22 cellular contexts compared by ENCODE assay signal in the genomic region with DNA sequence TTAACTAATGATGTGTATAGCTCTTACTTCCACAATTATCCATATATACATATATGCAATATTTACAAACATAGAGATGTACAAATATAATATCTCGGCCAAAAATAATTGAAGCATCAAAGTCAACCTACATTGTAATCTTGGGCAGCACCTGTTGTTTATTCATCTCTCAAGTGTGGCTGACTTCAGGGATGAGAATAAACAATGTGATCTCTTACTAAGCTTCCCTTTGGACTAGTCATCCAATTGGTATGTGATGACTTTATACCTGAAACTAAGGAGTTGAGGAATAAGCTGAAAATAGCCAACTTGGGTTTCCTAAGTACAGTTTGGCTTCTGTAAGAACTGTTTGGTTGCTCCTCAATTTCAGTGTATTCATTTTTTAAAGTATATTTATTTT.
DNase-seq lines count a peak whose midpoint lies in the region; ATAC-seq and TF ChIP-seq lines count a peak whose summit lies in the region.
"Had no signal": no experiment of that assay in that cellular context is flagged by ENCODE, and none has a peak within 500 bp of the region (broad histone marks: within the 10 kb centered on the region; RNA-seq: fewer than 3 reads in every experiment).

No MANE protein-coding gene starts in this region.

- peaks cover 7% of the 10 kb centered on the region for H3F3A ChIP-seq in SK-N-SH (replicated peaks; ENCODE audit: insufficient read depth)

- H2AK5ac ChIP-seq in IMR-90 (ENCODE audit: low read depth, low read length) = no peak overlapping the region

- dilution Hi-C loops in IMR-90 (cut with HindIII; ENCODE audit: low sequenced_read_pairs, unreplicated experiment) = no loop called here

- H4K20me1 ChIP-seq in IMR-90 (ENCODE audit: insufficient read depth, low read length) (no peaks in the 10 kb centered on the region), SK-N-SH (ENCODE audit: insufficient read depth) (no peaks in the 10 kb centered on the region)

- no peak overlapping the region for H3K18ac ChIP-seq in IMR-90 (ENCODE audit: low read depth, low read length)

- no peak for TF ChIP-seq RAD21 in IMR-90 (IDR thresholded peaks at IDR 0.05; ENCODE audit: low read length)
- no peak for TF ChIP-seq RAD21 in SK-N-SH (IDR thresholded peaks at IDR 0.05; ENCODE audit: low read length)

- H4K91ac ChIP-seq in IMR-90 (ENCODE audit: insufficient read depth, low read depth, low read length) = no peak overlapping the region

- H3K56ac ChIP-seq in IMR-90 (ENCODE audit: extremely low read depth, insufficient read depth, low read length) = no peak overlapping the region

- no peak overlapping the region for H2BK120ac ChIP-seq in IMR-90 (ENCODE audit: low read depth, low read length)

- no peak for TF ChIP-seq EP300 in SK-N-SH (IDR thresholded peaks at IDR 0.05; ENCODE audit: borderline replicate concordance in 1 of 2, low read depth in 1 of 2, low read length in 1 of 2)

- H3K9me3 Mint-ChIP-seq in activated naive CD8-positive, alpha-beta T cell treated with anti-CD3 and anti-CD28 coated beads, Interleukin-2, amount 50 U/mL, for 24 hours = no peaks in the 10 kb centered on the region
- H3K9me3 Mint-ChIP-seq: HFFc6, natural killer cell had no signal

- H3K27me3 ChIP-seq in IMR-90 (ENCODE audit: control insufficient read depth, insufficient read depth, low read length) = no peaks in the 10 kb centered on the region
- no peaks in the 10 kb centered on the region for H3K27me3 ChIP-seq in SK-N-SH (ENCODE audit: insufficient read depth)
- H3K27me3 ChIP-seq: MG63, suprapubic skin had no signal

- H3K9me3 ChIP-seq in IMR-90 (ENCODE audit: control insufficient read depth, insufficient read depth, low read length) (no peaks in the 10 kb centered on the region), SK-N-SH (0 out of 2 replicates have a peak, but pooled peaks cover 5% of the 10 kb centered on the region)
- H3K9me3 ChIP-seq: left ventricle myocardium inferior, MG63, prostate gland, suprapubic skin had no signal

- no peaks in the 10 kb centered on the region; the same call in 1 of the 2 replicates for H3K9me1 ChIP-seq in IMR-90 (ENCODE audit: insufficient read depth, low read length)

- no peaks in the 10 kb centered on the region for H3K79me1 ChIP-seq in IMR-90 (ENCODE audit: low read depth in 1 of 2, low read length in 2 of 2)

- CTCF ChIA-PET in IMR-90 (lab: Yijun Ruan, JAX) = interaction anchor here (0.7 kb wide), 1 partner anchor 87 kb away, joined by 3 read pairs; no protein-coding TSS in a partner anchor
- CTCF ChIA-PET in SK-N-SH (lab: Yijun Ruan, JAX) = no interaction called here

- H3K9ac ChIP-seq in IMR-90 (ENCODE audit: low read depth, low read length) (no peak overlapping the region), SK-N-SH (no peak overlapping the region)

- H2AFZ ChIP-seq in IMR-90 (replicated peaks; ENCODE audit: low read length, poor library complexity) = no peak overlapping the region
- H2AFZ ChIP-seq in SK-N-SH (ENCODE audit: low read depth) = no peak overlapping the region

- peaks cover 16% of the 10 kb centered on the region; the same call in 1 of the 2 replicates for H3K79me2 ChIP-seq in SK-N-SH (ENCODE audit: insufficient read depth)

- no peak overlapping the region for H2AK9ac ChIP-seq in IMR-90 (replicated peaks; ENCODE audit: low read depth, low read length, poor library complexity)

- TF ChIP-seq POLR2A in IMR-90 (IDR thresholded peaks at IDR 0.05; ENCODE audit: low read depth, low read length) = no peak

- ATAC-seq in IMR-90 (ENCODE audit: low read depth) (peak; percentile 72), GM19328 (IDR thresholded peaks at IDR 0.05; ENCODE audit: unreplicated experiment) (no peak), GM18867 (IDR thresholded peaks at IDR 0.05; ENCODE audit: unreplicated experiment) (no peak)
- no peak for ATAC-seq in activated naive CD8-positive, alpha-beta T cell treated with anti-CD3 and anti-CD28 coated beads, Interleukin-2, amount 50 U/mL, for 24 hours
- ATAC-seq: activated naive CD4-positive, alpha-beta T cell treated with anti-CD3 and anti-CD28 coated beads, Interleukin-2, amount 50 U/mL, for 72 hours; natural killer cell; T-helper 17 cell had no signal

- no peaks in the 10 kb centered on the region for H3K9me2 ChIP-seq in SK-N-SH

- TF ChIP-seq CTCF in IMR-90 (conservative IDR thresholded peaks at IDR 0.05; ENCODE audit: low read depth, low read length) (no peak), SK-N-SH (IDR thresholded peaks at IDR 0.05) (no peak)

- POLR2A ChIA-PET in IMR-90 (lab: Charles Lee; ENCODE audit: unreplicated experiment) = no interaction called here
- POLR2A ChIA-PET in SK-N-SH (lab: Yijun Ruan, JAX) = no interaction called here

- WGBS in IMR-90 (ENCODE audit: extremely low coverage in 2 of 2, insufficient read length in 1 of 2), 2 experiments = no CpG with 5 or more reads among the region's 1 CpG
- 72% methylated on average over 1 of the region's 1 CpG for WGBS in SK-N-SH (ENCODE audit: low lambda C conversion rate)

- H3K4me2 ChIP-seq in IMR-90 (ENCODE audit: low read depth, low read length) (no peak overlapping the region), SK-N-SH (no peak overlapping the region)

- no peak overlapping the region for H4K8ac ChIP-seq in IMR-90 (ENCODE audit: low read depth in 2 of 2, low read length in 2 of 2)

- H3K4ac ChIP-seq in IMR-90 (ENCODE audit: low read depth, low read length) = no peak overlapping the region

- no peaks in the 10 kb centered on the region for H3K4me1 Mint-ChIP-seq in activated naive CD8-positive, alpha-beta T cell treated with anti-CD3 and anti-CD28 coated beads, Interleukin-2, amount 50 U/mL, for 24 hours
- H3K4me1 Mint-ChIP-seq: T-helper 17 cell had no signal

- H4K5ac ChIP-seq in IMR-90 (ENCODE audit: low read depth, low read length) = no peak overlapping the region

- intact Hi-C loops in IMR-90 (cut with micrococcal nuclease) = no loop called here

- in situ Hi-C loops in IMR-90 (cut with MboI; ENCODE audit: low sequenced_read_pairs) = no loop called here

- H3K4me1 ChIP-seq in IMR-90 (ENCODE audit: control insufficient read depth, insufficient read depth, low read length) (no peaks in the 10 kb centered on the region), SK-N-SH (ENCODE audit: control insufficient read depth in 1 of 2, insufficient read depth in 2 of 2, low read depth in 1 of 2, low read length in 1 of 2) (peaks cover 0 to 5% of the 10 kb centered on the region in 2 experiments; a peak in 1 of 4 replicates)
- H3K4me1 ChIP-seq: left ventricle myocardium inferior, prostate gland, suprapubic skin had no signal

- no peak overlapping the region for H3K4me3 ChIP-seq in IMR-90 (ENCODE audit: insufficient read depth, low read depth, low read length)
- no peak overlapping the region for H3K4me3 ChIP-seq in SK-N-SH (ENCODE audit: low read depth in 2 of 2, low read length in 1 of 2)
- H3K4me3 ChIP-seq: left ventricle myocardium inferior, MG63, prostate gland, suprapubic skin had no signal

- no peak overlapping the region for H2BK20ac ChIP-seq in IMR-90 (ENCODE audit: low read depth, low read length)

- H3K27me3 Mint-ChIP-seq in activated naive CD8-positive, alpha-beta T cell treated with anti-CD3 and anti-CD28 coated beads, Interleukin-2, amount 50 U/mL, for 24 hours = no peaks in the 10 kb centered on the region
- H3K27me3 Mint-ChIP-seq: T-helper 17 cell had no signal

- H3K23ac ChIP-seq in IMR-90 (ENCODE audit: low read depth, low read length) = no peak overlapping the region

- peak overlapping the region; percentile 62 for H2BK5ac ChIP-seq in IMR-90 (ENCODE audit: low read depth, low read length, poor library complexity, severe bottlenecking)

- H3K27ac Mint-ChIP-seq in activated naive CD8-positive, alpha-beta T cell treated with anti-CD3 and anti-CD28 coated beads, Interleukin-2, amount 50 U/mL, for 24 hours = no peak overlapping the region
- H3K27ac Mint-ChIP-seq: HFFc6, natural killer cell, T-helper 17 cell had no signal

- H3K36me3 ChIP-seq in IMR-90 (ENCODE audit: control insufficient read depth, insufficient read depth, low read length) = no peaks in the 10 kb centered on the region
- peaks cover 0 to 8% of the 10 kb centered on the region in 2 experiments for H3K36me3 ChIP-seq in SK-N-SH (replicated peaks in 1 of 2; ENCODE audit: control insufficient read depth in 1 of 2, insufficient read depth in 2 of 2, low read length in 1 of 2)
- H3K36me3 ChIP-seq: left ventricle myocardium inferior, MG63, prostate gland, suprapubic skin had no signal

- H3K14ac ChIP-seq in IMR-90 (replicated peaks; ENCODE audit: low read depth, low read length) = no peak overlapping the region

- no peak overlapping the region for H2BK15ac ChIP-seq in IMR-90 (ENCODE audit: low read depth, low read length)

- BruUV-seq in IMR-90 (replicated peaks; lab: Mats Ljungman, UMichigan) = no TSS peak

- DNase-seq in DMS53 treated with DMSO at 0.1 percent for 48 hours (lab: John Stamatoyannopoulos, UW; ENCODE audit: unreplicated experiment) = peak; percentile 96
- DNase-seq in IMR-90 = peak; percentile 92
- no peak for DNase-seq in SK-N-SH
- DNase-seq in iris pigment epithelial cell (ENCODE audit: low read depth) = peak; percentile 52
- no peak for DNase-seq in SK-N-DZ (ENCODE audit: low spot score)
- DNase-seq in activated naive CD8-positive, alpha-beta T cell treated with anti-CD3 and anti-CD28 coated beads, Interleukin-2, amount 50 U/mL, for 24 hours = no peak
- DNase-seq: activated CD4-positive, alpha-beta T cell treated with anti-CD3 and anti-CD28 coated beads for 4 hours; activated T-cell treated with anti-CD3 and anti-CD28 coated beads for 4 hours; cerebellar nuclear complex; DMS79; head of caudate nucleus; HFFc6; left ventricle myocardium inferior; MG63; natural killer cell; stimulated activated CD4-positive, alpha-beta T cell treated with anti-CD3 and anti-CD28 coated beads, Interleukin-15, amount 100 ng/mL, for 24 hours; T-helper 17 cell had no signal

- no peaks in the 10 kb centered on the region for H3K36me3 Mint-ChIP-seq in activated naive CD8-positive, alpha-beta T cell treated with anti-CD3 and anti-CD28 coated beads, Interleukin-2, amount 50 U/mL, for 24 hours (ENCODE audit: low read depth)
- H3K36me3 Mint-ChIP-seq: activated naive CD4-positive, alpha-beta T cell treated with anti-CD3 and anti-CD28 coated beads, Interleukin-2, amount 50 U/mL, for 72 hours; natural killer cell had no signal

- H3K4me3 Mint-ChIP-seq in activated naive CD8-positive, alpha-beta T cell treated with anti-CD3 and anti-CD28 coated beads, Interleukin-2, amount 50 U/mL, for 24 hours = no peak overlapping the region
- H3K4me3 Mint-ChIP-seq: HFFc6, natural killer cell, T-helper 17 cell had no signal

- no peak overlapping the region for H3K27ac ChIP-seq in IMR-90 (ENCODE audit: insufficient read depth, low read length)
- H3K27ac ChIP-seq in SK-N-SH (ENCODE audit: low read depth in 2 of 2, low read length in 1 of 2) = no peak overlapping the region
- H3K27ac ChIP-seq: left ventricle myocardium inferior, prostate gland, suprapubic skin had no signal

TF ChIP-seq in IMR-90, 13 proteins besides CTCF, POLR2A, EP300 and RAD21 (continues in another document):
- TF ChIP-seq MAZ (IDR thresholded peaks at IDR 0.05; ENCODE audit: borderline replicate concordance, low read depth, low read length) (no peak), SMC3 (IDR thresholded peaks at IDR 0.05; ENCODE audit: low read depth, low read length) (no peak)

TF ChIP-seq in SK-N-SH, 30 proteins besides CTCF, POLR2A, EP300 and RAD21 (continues in another document):
- TF ChIP-seq JUND (IDR thresholded peaks at IDR 0.05) = peak; percentile 59
- peak; percentile 40; the same call in 1 of the 2 replicates for TF ChIP-seq TCF12 (IDR thresholded peaks at IDR 0.05)
- no peak for TF ChIP-seq RXRA (IDR thresholded peaks at IDR 0.05; ENCODE audit: borderline replicate concordance, low read depth)

Comparison
In these comparisons a context has a peak if more than half of its experiments do, and no peak if none do; other contexts are left out.
1. DNase-seq: peak in DMS53 treated with DMSO at 0.1 percent for 48 hours (single experiment), IMR-90 (single experiment) and iris pigment epithelial cell (single experiment); none in SK-N-SH (single experiment), SK-N-DZ (single experiment) and activated naive CD8-positive, alpha-beta T cell treated with anti-CD3 and anti-CD28 coated beads, Interleukin-2, amount 50 U/mL, for 24 hours (single experiment).